ENCODE assay signal across 25 cellular contexts in the genomic region with DNA sequence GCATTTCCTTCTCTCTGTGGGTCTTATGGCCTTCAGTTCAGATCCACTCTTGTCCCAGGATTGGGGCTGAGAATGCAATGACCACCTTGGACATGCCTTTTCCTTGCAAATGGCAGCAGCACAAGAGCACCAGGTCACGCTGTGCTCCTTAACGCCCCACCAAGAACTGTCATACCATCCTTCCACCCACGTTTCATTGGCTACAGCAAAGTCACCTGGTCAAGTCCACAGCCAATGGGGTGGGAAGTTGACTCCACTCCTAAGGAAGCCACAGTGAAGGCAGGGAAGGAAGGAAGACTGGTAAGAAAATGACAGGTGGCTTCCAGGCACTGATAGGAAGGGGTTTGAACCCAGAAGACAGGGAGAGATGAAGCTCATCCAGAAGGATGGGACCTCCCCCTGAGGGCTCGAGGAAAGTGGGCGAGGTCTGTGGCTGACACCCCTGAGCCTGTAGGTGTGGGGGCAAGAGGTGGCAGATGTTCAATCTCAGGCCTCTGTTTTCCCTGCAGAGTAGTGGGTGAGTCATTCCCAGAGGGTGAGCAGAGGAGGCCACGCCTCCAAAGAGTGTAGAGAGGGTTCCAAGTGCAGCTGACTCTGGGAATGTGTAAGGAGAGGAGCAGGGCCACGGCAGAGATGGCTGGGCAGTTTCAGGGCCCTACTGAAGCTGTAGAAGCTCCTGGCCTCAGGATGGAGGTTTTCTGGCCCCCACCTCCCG.
A peak's percentile ranks its signal among the peaks of the same experiment; 100 is the strongest.
DNase-seq lines count a peak whose midpoint lies in the region; ATAC-seq and TF ChIP-seq lines count a peak whose summit lies in the region.
"Had no signal": no experiment of that assay in that cellular context is flagged by ENCODE, and none has a peak within 500 bp of the region (broad histone marks: within the 10 kb centered on the region; RNA-seq: fewer than 3 reads in every experiment).

No MANE protein-coding gene starts in this region.

- no peak overlapping the region for H3K27ac Mint-ChIP-seq in activated CD8-positive, alpha-beta T cell treated with anti-CD3 and anti-CD28 coated beads for 36 hours
- no peak overlapping the region for H3K27ac Mint-ChIP-seq in activated CD8-positive, alpha-beta T cell treated with anti-CD3 and anti-CD28 coated beads, Interleukin-2, amount 10 ng/mL, durations not matched to agents 7 days and 5 days
- H3K27ac Mint-ChIP-seq: activated naive CD8-positive, alpha-beta T cell had no signal

- no peak for TF ChIP-seq CTCF in activated CD8-positive, alpha-beta T cell treated with anti-CD3 and anti-CD28 coated beads for 36 hours (IDR thresholded peaks at IDR 0.05)
- TF ChIP-seq CTCF in OCI-LY3 (IDR thresholded peaks at IDR 0.05; ENCODE audit: low read depth, low read length) (no peak), foreskin keratinocyte (conservative IDR thresholded peaks at IDR 0.05) (no peak), heart right ventricle (IDR thresholded peaks at IDR 0.05) (no peak)

- no peaks in the 10 kb centered on the region for H3K9me3 Mint-ChIP-seq in activated CD8-positive, alpha-beta T cell treated with anti-CD3 and anti-CD28 coated beads for 36 hours
- no peaks in the 10 kb centered on the region for H3K9me3 Mint-ChIP-seq in activated CD8-positive, alpha-beta T cell treated with anti-CD3 and anti-CD28 coated beads, Interleukin-2, amount 10 ng/mL, durations not matched to agents 7 days and 5 days (ENCODE audit: insufficient read depth)

- DNase-seq in activated CD8-positive, alpha-beta T cell treated with anti-CD3 and anti-CD28 coated beads for 36 hours: peak; percentile 14
- DNase-seq in activated CD8-positive, alpha-beta T cell treated with anti-CD3 and anti-CD28 coated beads, Interleukin-2, amount 10 ng/mL, durations not matched to agents 7 days and 5 days: no peak
- DNase-seq in foreskin keratinocyte: no peak
- DNase-seq in heart right ventricle: no peak
- DNase-seq: activated CD4-positive, alpha-beta T cell treated with anti-CD3 and anti-CD28 coated beads, Interleukin-2, amount 50 U/mL, for 48 hours; aorta; effector CD8-positive, alpha-beta T cell; glutamatergic neuron; left ventricle myocardium superior; mesendoderm; NCI-H1092 treated with DMSO at 0.1 percent for 48 hours; NCI-H187 treated with DMSO at 0.1 percent for 48 hours; NCI-H2171; stimulated activated naive CD4-positive, alpha-beta T cell treated with Interleukin-2 at 50 U/mL for 16 hours; T-helper 1 cell; testis had no signal

- no peaks in the 10 kb centered on the region for H3K36me3 ChIP-seq in OCI-LY3 (replicated peaks; ENCODE audit: low read depth, low read length)
- no peaks in the 10 kb centered on the region for H3K36me3 ChIP-seq in heart right ventricle
- H3K36me3 ChIP-seq: cardiac muscle cell had no signal

- POLR2A ChIA-PET in activated CD8-positive, alpha-beta T cell treated with anti-CD3 and anti-CD28 coated beads for 36 hours (lab: Charles Lee): no interaction called here
- POLR2A ChIA-PET in activated CD8-positive, alpha-beta T cell treated with anti-CD3 and anti-CD28 coated beads, Interleukin-2, amount 10 ng/mL, durations not matched to agents 7 days and 5 days (lab: Charles Lee): no interaction called here

- H3K4me3 Mint-ChIP-seq in activated CD8-positive, alpha-beta T cell treated with anti-CD3 and anti-CD28 coated beads for 36 hours: no peak overlapping the region
- no peak overlapping the region for H3K4me3 Mint-ChIP-seq in activated CD8-positive, alpha-beta T cell treated with anti-CD3 and anti-CD28 coated beads, Interleukin-2, amount 10 ng/mL, durations not matched to agents 7 days and 5 days
- H3K4me3 Mint-ChIP-seq: activated naive CD8-positive, alpha-beta T cell had no signal

- H3K4me1 Mint-ChIP-seq in activated CD8-positive, alpha-beta T cell treated with anti-CD3 and anti-CD28 coated beads for 36 hours (ENCODE audit: low read depth): no peaks in the 10 kb centered on the region
- no peaks in the 10 kb centered on the region for H3K4me1 Mint-ChIP-seq in activated CD8-positive, alpha-beta T cell treated with anti-CD3 and anti-CD28 coated beads, Interleukin-2, amount 10 ng/mL, durations not matched to agents 7 days and 5 days (ENCODE audit: low read depth)

- CTCF ChIA-PET in activated CD8-positive, alpha-beta T cell treated with anti-CD3 and anti-CD28 coated beads for 36 hours (lab: Charles Lee): no interaction called here
- CTCF ChIA-PET in activated CD8-positive, alpha-beta T cell treated with anti-CD3 and anti-CD28 coated beads, Interleukin-2, amount 10 ng/mL, durations not matched to agents 7 days and 5 days (lab: Charles Lee): no interaction called here

- no peaks in the 10 kb centered on the region for H3K9me3 ChIP-seq in OCI-LY3 (ENCODE audit: insufficient read depth, low read length)
- no peaks in the 10 kb centered on the region for H3K9me3 ChIP-seq in heart right ventricle
- H3K9me3 ChIP-seq: A549, testis had no signal

- H3K27me3 Mint-ChIP-seq in activated CD8-positive, alpha-beta T cell treated with anti-CD3 and anti-CD28 coated beads for 36 hours: peaks cover 7% of the 10 kb centered on the region
- peaks cover 7% of the 10 kb centered on the region for H3K27me3 Mint-ChIP-seq in activated CD8-positive, alpha-beta T cell treated with anti-CD3 and anti-CD28 coated beads, Interleukin-2, amount 10 ng/mL, durations not matched to agents 7 days and 5 days (ENCODE audit: low read depth)
- H3K27me3 Mint-ChIP-seq: activated naive CD8-positive, alpha-beta T cell had no signal

- H4K20me1 ChIP-seq in OCI-LY3 (ENCODE audit: insufficient read depth, low read length): no peaks in the 10 kb centered on the region

- no peaks in the 10 kb centered on the region for H3K79me2 ChIP-seq in OCI-LY3 (ENCODE audit: low read length)

- H2AFZ ChIP-seq in OCI-LY3 (ENCODE audit: low read depth, low read length): no peak overlapping the region

- ATAC-seq in activated CD8-positive, alpha-beta T cell treated with anti-CD3 and anti-CD28 coated beads for 36 hours: peak; percentile 55
- no peak for ATAC-seq in activated CD8-positive, alpha-beta T cell treated with anti-CD3 and anti-CD28 coated beads, Interleukin-2, amount 10 ng/mL, durations not matched to agents 7 days and 5 days
- peak; percentile 62 for ATAC-seq in GM19351 (IDR thresholded peaks at IDR 0.05; ENCODE audit: unreplicated experiment)
- peak; percentile 77 for ATAC-seq in foreskin keratinocyte
- no peak for ATAC-seq in HG02973 (IDR thresholded peaks at IDR 0.05; ENCODE audit: unreplicated experiment)
- ATAC-seq in heart right ventricle: no peak
- no peak for ATAC-seq in GM18519 (IDR thresholded peaks at IDR 0.05; ENCODE audit: low FRiP score, unreplicated experiment)
- ATAC-seq: left ventricle myocardium superior had no signal

- H3K27me3 ChIP-seq in OCI-LY3 (ENCODE audit: low read depth, low read length): no peaks in the 10 kb centered on the region; the same call in 1 of the 2 replicates
- H3K27me3 ChIP-seq in foreskin keratinocyte: peaks cover 3% of the 10 kb centered on the region
- H3K27me3 ChIP-seq in heart right ventricle: peaks cover 0 to 20% (median 0%) of the 10 kb centered on the region in 7 donors
- H3K27me3 ChIP-seq: cardiac muscle cell, testis had no signal

- intact Hi-C loops in activated CD8-positive, alpha-beta T cell treated with anti-CD3 and anti-CD28 coated beads for 36 hours (cut with micrococcal nuclease): no loop called here
- intact Hi-C loops in heart right ventricle (cut with DNase I): no loop called here

- no peak overlapping the region for H3K9ac ChIP-seq in OCI-LY3 (ENCODE audit: low read length)

- H3K4me3 ChIP-seq in OCI-LY3 (ENCODE audit: low read length) (no peak overlapping the region), heart right ventricle (no peak overlapping the region)
- H3K4me3 ChIP-seq: A549, cardiac muscle cell, SK-N-MC, skin epidermis, testis had no signal

- no peaks in the 10 kb centered on the region for H3K36me3 Mint-ChIP-seq in activated CD8-positive, alpha-beta T cell treated with anti-CD3 and anti-CD28 coated beads for 36 hours (ENCODE audit: low read depth)
- H3K36me3 Mint-ChIP-seq in activated CD8-positive, alpha-beta T cell treated with anti-CD3 and anti-CD28 coated beads, Interleukin-2, amount 10 ng/mL, durations not matched to agents 7 days and 5 days (ENCODE audit: low read depth): no peaks in the 10 kb centered on the region
- H3K36me3 Mint-ChIP-seq: activated naive CD8-positive, alpha-beta T cell had no signal

- WGBS in heart right ventricle, 2 donors: 68 to 74% methylated on average over 8 of the region's 8 CpGs

- no peak overlapping the region for H3K27ac ChIP-seq in OCI-LY3 (ENCODE audit: low read length)
- no peak overlapping the region for H3K27ac ChIP-seq in foreskin keratinocyte
- no peak overlapping the region for H3K27ac ChIP-seq in heart right ventricle
- H3K27ac ChIP-seq: A549, cardiac muscle cell, SK-N-MC, skin epidermis, testis had no signal

- H3K4me2 ChIP-seq in OCI-LY3 (ENCODE audit: low read length): peak overlapping the region; percentile 13; the same call in 1 of the 2 replicates
- H3K4me2 ChIP-seq: A549 had no signal

- H3K4me1 ChIP-seq in OCI-LY3 (ENCODE audit: low read length) (peaks cover 9% of the 10 kb centered on the region), foreskin keratinocyte (no peaks in the 10 kb centered on the region), heart right ventricle (no peaks in the 10 kb centered on the region)
- H3K4me1 ChIP-seq: A549, testis had no signal

Comparison
In these comparisons a context has a peak if more than half of its experiments do, and no peak if none do; other contexts are left out.
1. ATAC-seq: peak in activated CD8-positive, alpha-beta T cell treated with anti-CD3 and anti-CD28 coated beads for 36 hours (single experiment), GM19351 (single experiment) and foreskin keratinocyte (single experiment); none in activated CD8-positive, alpha-beta T cell treated with anti-CD3 and anti-CD28 coated beads, Interleukin-2, amount 10 ng/mL, durations not matched to agents 7 days and 5 days (single experiment), HG02973 (single experiment), heart right ventricle (0 of 8) and GM18519 (single experiment).